ENCODE assay signal across 6 cellular contexts in genomic region chr9:128703616-128704355, GRCh38. TPM values are rescaled to one million over a fixed set of nuclear protein-coding genes. Genes with fewer than 3 reads are reported as not detected.
DNase-seq lines count a peak whose midpoint lies in the region; ATAC-seq, FAIRE-seq and TF ChIP-seq lines count a peak whose summit lies in the region.

No MANE protein-coding gene starts in this region.

- ATAC-seq in psoas muscle, result peak; percentile 19 to 46 (median 31)
- ATAC-seq in HG02840 (IDR thresholded peaks at IDR 0.05; ENCODE audit: low FRiP score, unreplicated experiment), result no peak

- H2AK5ac ChIP-seq in H1 (ENCODE audit: low read depth, low read length), result no peak overlapping the region

- H3K4me2 ChIP-seq in H1 (ENCODE audit: insufficient read depth in 1 of 2, low read depth in 2 of 2, low read length in 2 of 2), result peak overlapping the region; percentile 72 to 75

- H3K36me3 ChIP-seq in H1 (ENCODE audit: control insufficient read depth in 2 of 4, insufficient read depth in 4 of 4, low read length in 3 of 4) (peaks cover 0 to 5% (median 0%) of the 10 kb centered on the region in 4 experiments; a peak in 2 of 8 replicates), psoas muscle (ENCODE audit: insufficient read depth in 1 of 2, low read depth in 1 of 2) (no peaks in the 10 kb centered on the region)

- CTCF ChIA-PET in H1 (lab: Charles Lee; ENCODE audit: partially characterized antibody), result interaction anchor here (0.6 to 1.8 kb wide), 7 partner anchors 11 to 171 kb away, joined by 3 to 7 read pairs (median 3); no protein-coding TSS in a partner anchor

- peak overlapping the region; percentile 49 for H4K91ac ChIP-seq in H1 (replicated peaks; ENCODE audit: insufficient read length, low read length)

- peaks cover 2 to 3% of the 10 kb centered on the region in 2 experiments for H4K20me1 ChIP-seq in H1 (replicated peaks in 1 of 2; ENCODE audit: control insufficient read depth in 1 of 2, insufficient read depth in 2 of 2, low read length in 2 of 2)

- 85% methylated on average over 26 of the region's 31 CpGs; no CpG with 5 or more reads in 1 of the 2 experiments for WGBS in H1 (ENCODE audit: extremely low coverage in 1 of 2, insufficient coverage in 1 of 2, insufficient read length in 1 of 2, insufficient replicate concordance in 2 of 2, low coverage in 1 of 2, low lambda C conversion rate in 2 of 2, missing lambda C conversion rate in 1 of 2), 2 experiments
- 75 to 81% (median 75%) methylated on average over 27 to 31 of the region's 31 CpGs for WGBS in psoas muscle, 3 donors

- TF ChIP-seq RAD21 in H1 (IDR thresholded peaks at IDR 0.05 in 1 of 2, conservative IDR thresholded peaks at IDR 0.05 in 1 of 2; ENCODE audit: low read depth in 2 of 2, low read length in 2 of 2), result no peak

- no peak for FAIRE-seq in H1 (lab: Jason Lieb, UNC)

- no peak for TF ChIP-seq POLR2A in H1 (IDR thresholded peaks at IDR 0.05; ENCODE audit: control extremely low read depth in 1 of 2, low read depth in 2 of 2, low read length in 2 of 2)

- POLR2A ChIA-PET in H1 (lab: Charles Lee; ENCODE audit: partially characterized antibody), result interaction anchor here (0.6 to 46.1 kb wide), 5 partner anchors 16 to 139 kb away, joined by 3 to 1197 read pairs (median 3); partner anchors contain the start of genes DYNC2I2, SET and ZDHHC12

- peaks cover 7% of the 10 kb centered on the region; the same call in 1 of the 2 replicates for H3K23me2 ChIP-seq in H1 (ENCODE audit: low read depth, low read length)

- H3K27ac ChIP-seq in H1 (ENCODE audit: low read depth, low read length), result no peak overlapping the region
- H3K27ac ChIP-seq in psoas muscle, result peak overlapping the region; percentile 65

- peak overlapping the region; percentile 19 for H3K4ac ChIP-seq in H1 (replicated peaks; ENCODE audit: insufficient read length, low read depth, low read length)

- in situ Hi-C loops in KBM-7 (cut with MboI; ENCODE audit: low pct_unique_long_range_greater_than_20kb, low sequenced_read_pairs), result no loop called here

- H4K8ac ChIP-seq in H1 (ENCODE audit: extremely low read depth, insufficient read depth, low read length), result no peak overlapping the region; the same call in 1 of the 2 replicates

- TF ChIP-seq CTCF in H1 (IDR thresholded peaks at IDR 0.05; ENCODE audit: control extremely low read depth in 1 of 3, insufficient read depth in 1 of 3, low read depth in 1 of 3, low read length in 3 of 3) (no peak), psoas muscle (IDR thresholded peaks at IDR 0.05) (no peak)

- 0 out of 2 replicates have a peak overlapping the region, but pooled peaks have one; percentile 29 for H2BK15ac ChIP-seq in H1 (ENCODE audit: low read length)

- H3K14ac ChIP-seq in H1 (ENCODE audit: insufficient read length), result no peak overlapping the region

- H3K23ac ChIP-seq in H1 (ENCODE audit: insufficient read length), result no peak overlapping the region

- no peak overlapping the region for H3K56ac ChIP-seq in H1 (replicated peaks; ENCODE audit: insufficient read length, low read depth, low read length)

- H2BK5ac ChIP-seq in H1 (ENCODE audit: low read depth, low read length), result no peak overlapping the region

- H3K9ac ChIP-seq in H1 (replicated peaks in 1 of 4; ENCODE audit: extremely low read depth in 1 of 4, low read depth in 3 of 4, low read length in 3 of 4), result no peak overlapping the region; a peak in 1 of 7 replicates

- H3K4me1 ChIP-seq in H1 (replicated peaks in 1 of 4; ENCODE audit: control insufficient read depth in 3 of 4, insufficient read depth in 4 of 4, low read length in 3 of 4) (peaks cover 0 to 4% (median 2%) of the 10 kb centered on the region in 4 experiments; a peak in 3 of 7 replicates), psoas muscle (no peaks in the 10 kb centered on the region)

- TF ChIP-seq EP300 in H1 (IDR thresholded peaks at IDR 0.05; ENCODE audit: borderline replicate concordance in 1 of 2, low read depth in 2 of 2, low read length in 2 of 2), result no peak

- H3K4me3 ChIP-seq in H1 (ENCODE audit: extremely low read depth in 1 of 4, insufficient read depth in 2 of 4, low read depth in 3 of 4, low read length in 4 of 4), result peak overlapping the region; percentile 51 to 75 (median 65)
- H3K4me3 ChIP-seq in psoas muscle, result peak overlapping the region; percentile 84

- H2AFZ ChIP-seq in H1 (ENCODE audit: low read length), result 0 out of 2 replicates have a peak overlapping the region, but pooled peaks have one; percentile 24

- no peak overlapping the region for H4K5ac ChIP-seq in H1 (ENCODE audit: insufficient read length, low read depth, low read length)

- H3K27me3 ChIP-seq in H1 (replicated peaks in 1 of 4; ENCODE audit: control insufficient read depth in 3 of 4, extremely low read depth in 1 of 4, insufficient read depth in 3 of 4, low read length in 3 of 4) (no peaks in the 10 kb centered on the region), psoas muscle (ENCODE audit: insufficient read depth in 3 of 3, low read length in 2 of 3) (no peaks in the 10 kb centered on the region)

- peak overlapping the region; percentile 78 for H3K18ac ChIP-seq in H1 (ENCODE audit: extremely low read depth, low read length)

- no peaks in the 10 kb centered on the region for H3K9me3 ChIP-seq in H1 (ENCODE audit: insufficient read depth in 2 of 2, low read depth in 1 of 2, low read length in 1 of 2)
- H3K9me3 ChIP-seq in psoas muscle, result no peaks in the 10 kb centered on the region

- no peak overlapping the region for H2BK120ac ChIP-seq in H1 (replicated peaks; ENCODE audit: low read depth, low read length)

- no peak overlapping the region for H2BK20ac ChIP-seq in H1 (ENCODE audit: low read length)

- no peaks in the 10 kb centered on the region for H3K79me1 ChIP-seq in H1 (ENCODE audit: low read depth, low read length)

- intact Hi-C loops in psoas muscle (cut with DNase I), result loop anchor here in 1 of 2 donors (5.0 kb wide), 1 partner anchor 69 kb away; the partner anchor contains the start of gene ZER1

- no peaks in the 10 kb centered on the region for H3K79me2 ChIP-seq in H1 (ENCODE audit: control insufficient read depth in 1 of 2, insufficient read depth in 2 of 2, low read length in 2 of 2)

- DNase-seq in KBM-7, result peak; percentile 34
- DNase-seq in H1 (ENCODE audit: low read depth in 1 of 2, low spot score in 2 of 2), result no peak
- DNase-seq in psoas muscle, result peak; percentile 38 to 69
- no peak for DNase-seq in AG20443 (ENCODE audit: low spot score)
- DNase-seq in mucosa of gallbladder (ENCODE audit: low spot score), result no peak

- H2BK12ac ChIP-seq in H1 (ENCODE audit: low read depth, low read length), result peak overlapping the region; percentile 68; the same call in 1 of the 2 replicates

RNA-seq across cellular contexts. Expression of gene PKN3, which starts 1.5 kb away (rescaled TPM):
- total RNA-seq in H1 (2021; fragmentation: NEBNext Ultra II Directional; extraction: Animal tissue kit (Norgen Biotek cat#: 25700)), result 15.2 and 16.3 TPM in 2 replicates
- polyA plus RNA-seq in H1 (2011; rRNA removed) (15.7 and 24.4 TPM in 2 replicates), psoas muscle (1 to 10 TPM; 2.9 to 4.4 (median 3.1) TPM)
- 20.7 TPM for polyA plus RNA-seq in H1 (2011; cell fraction: cytosol; rRNA removed)
- 49.0 TPM for polyA plus RNA-seq in H1 (2011; cell fraction: nucleus; rRNA removed)
- 12.4 to 21.9 TPM (median 18.9 TPM) in 4 replicates for polyA plus RNA-seq in H1 (2012, experiment 1 of 2)
- 16.2 TPM for polyA plus RNA-seq in H1 (2012, experiment 2 of 2)
- polyA plus RNA-seq in H1 (2013, experiment 1 of 2), result 11.3 TPM
- polyA plus RNA-seq in H1 (2013, experiment 2 of 2), result 11.3 TPM
- 7.2 and 10.8 TPM in 2 replicates for polyA minus RNA-seq in H1 (2011; rRNA and poly(A)+ RNA removed)
- polyA minus RNA-seq in H1 (2011; cell fraction: cytosol; rRNA and poly(A)+ RNA removed), result 15.9 TPM
- 11.0 TPM for polyA minus RNA-seq in H1 (2011; cell fraction: nucleus; rRNA and poly(A)+ RNA removed)
- total RNA-seq in psoas muscle (1 to 10 TPM; 2.6 to 5.0 (median 3.4) TPM), mucosa of gallbladder (9.4 TPM)

RNA-seq across cellular contexts. Expression of gene SET, which starts 14.8 kb away (rescaled TPM):
- total RNA-seq in H1 (2021; fragmentation: NEBNext Ultra II Directional; extraction: Animal tissue kit (Norgen Biotek cat#: 25700)), result 1,327 and 1,345 TPM in 2 replicates
- 466 and 513 TPM in 2 replicates for polyA plus RNA-seq in H1 (2011; rRNA removed)
- 383 TPM for polyA plus RNA-seq in H1 (2011; cell fraction: cytosol; rRNA removed)
- polyA plus RNA-seq in H1 (2011; cell fraction: nucleus; rRNA removed), result 93.4 TPM
- polyA plus RNA-seq in H1 (2012, experiment 1 of 2), result 759 to 1,315 TPM (median 835 TPM) in 4 replicates
- polyA plus RNA-seq in H1 (2012, experiment 2 of 2), result 163 TPM
- polyA plus RNA-seq in H1 (2013, experiment 1 of 2), result 862 TPM
- polyA plus RNA-seq in H1 (2013, experiment 2 of 2), result 900 TPM
- 245 and 251 TPM in 2 replicates for polyA minus RNA-seq in H1 (2011; rRNA and poly(A)+ RNA removed)
- polyA minus RNA-seq in H1 (2011; cell fraction: cytosol; rRNA and poly(A)+ RNA removed), result 1,111 TPM
- polyA minus RNA-seq in H1 (2011; cell fraction: nucleus; rRNA and poly(A)+ RNA removed), result 200 TPM
- 100 to 1,000 TPM; 171 to 283 (median 203) TPM for total RNA-seq in psoas muscle
- 100 to 1,000 TPM; 141 to 244 (median 230) TPM for polyA plus RNA-seq in psoas muscle
- 198 TPM for total RNA-seq in mucosa of gallbladder

RNA-seq across cellular contexts. Expression of gene ZDHHC12, which starts 20.1 kb away (rescaled TPM):
- 32.8 and 35.0 TPM in 2 replicates for total RNA-seq in H1 (2021; fragmentation: NEBNext Ultra II Directional; extraction: Animal tissue kit (Norgen Biotek cat#: 25700))
- 93.8 and 121 TPM in 2 replicates for polyA plus RNA-seq in H1 (2011; rRNA removed)
- 78.5 TPM for polyA plus RNA-seq in H1 (2011; cell fraction: cytosol; rRNA removed)
- 139 TPM for polyA plus RNA-seq in H1 (2011; cell fraction: nucleus; rRNA removed)
- polyA plus RNA-seq in H1 (2012, experiment 1 of 2), result 23.3 to 48.0 TPM (median 44.7 TPM) in 4 replicates
- polyA plus RNA-seq in H1 (2012, experiment 2 of 2), result 53.7 TPM
- 41.4 TPM for polyA plus RNA-seq in H1 (2013, experiment 1 of 2)
- 43.5 TPM for polyA plus RNA-seq in H1 (2013, experiment 2 of 2)
- 21.8 and 26.4 TPM in 2 replicates for polyA minus RNA-seq in H1 (2011; rRNA and poly(A)+ RNA removed)
- polyA minus RNA-seq in H1 (2011; cell fraction: cytosol; rRNA and poly(A)+ RNA removed), result 45.5 TPM
- 34.7 TPM for polyA minus RNA-seq in H1 (2011; cell fraction: nucleus; rRNA and poly(A)+ RNA removed)
- total RNA-seq in psoas muscle, result 1 to 10 TPM; 4.5 to 7.2 (median 5.0) TPM
- polyA plus RNA-seq in psoas muscle, result 10 to 100 TPM in 2 of 3 donors, 1 to 10 TPM in 1; 9.7 to 18.5 (median 12.4) TPM
- 66.2 TPM for total RNA-seq in mucosa of gallbladder

RNA-seq across cellular contexts. Expression of gene DYNC2I2, which starts 47.1 kb away (rescaled TPM):
- total RNA-seq in H1 (2021; fragmentation: NEBNext Ultra II Directional; extraction: Animal tissue kit (Norgen Biotek cat#: 25700)), result 58.0 and 60.4 TPM in 2 replicates
- polyA plus RNA-seq in H1 (2011; rRNA removed), result 78.5 and 113 TPM in 2 replicates
- 112 TPM for polyA plus RNA-seq in H1 (2011; cell fraction: cytosol; rRNA removed)
- polyA plus RNA-seq in H1 (2011; cell fraction: nucleus; rRNA removed), result 203 TPM
- 31.8 to 74.2 TPM (median 69.7 TPM) in 4 replicates for polyA plus RNA-seq in H1 (2012, experiment 1 of 2)
- polyA plus RNA-seq in H1 (2012, experiment 2 of 2), result 67.0 TPM
- polyA plus RNA-seq in H1 (2013, experiment 1 of 2), result 27.5 TPM
- 25.5 TPM for polyA plus RNA-seq in H1 (2013, experiment 2 of 2)
- 27.1 and 35.1 TPM in 2 replicates for polyA minus RNA-seq in H1 (2011; rRNA and poly(A)+ RNA removed)
- 49.7 TPM for polyA minus RNA-seq in H1 (2011; cell fraction: cytosol; rRNA and poly(A)+ RNA removed)
- 59.3 TPM for polyA minus RNA-seq in H1 (2011; cell fraction: nucleus; rRNA and poly(A)+ RNA removed)
- total RNA-seq in psoas muscle, result 10 to 100 TPM in 2 of 4 donors, 1 to 10 TPM in 2; 6.3 to 10.3 (median 8.6) TPM
- 10 to 100 TPM; 19.0 to 29.1 (median 25.0) TPM for polyA plus RNA-seq in psoas muscle
- 56.7 TPM for total RNA-seq in mucosa of gallbladder

Comparison
In these comparisons a context has a peak if more than half of its experiments do, and no peak if none do; other contexts are left out.
1. DNase-seq: peak in KBM-7 (single experiment) and psoas muscle (2 of 2); none in H1 (0 of 2), AG20443 (single experiment) and mucosa of gallbladder (single experiment).